ENCODE assay signal across 1 cellular context in genomic region chr11:27420722-27421572, GRCh38.
TF ChIP-seq lines count a peak whose summit lies in the region.

No MANE protein-coding gene starts in this region.

TF ChIP-seq in K562, 482 proteins besides CTCF, POLR2A, EP300 and RAD21 (continued from another document and continues in another):
- peak; percentile 90 for TF ChIP-seq MTA1 (IDR thresholded peaks at IDR 0.05; ENCODE audit: borderline replicate concordance)
- no peak for TF ChIP-seq NR0B1 (IDR thresholded peaks at IDR 0.05; ENCODE audit: partially characterized antibody)
- TF ChIP-seq CLOCK (CRISPR knock-in tag; IDR thresholded peaks at IDR 0.05; ENCODE audit: borderline replicate concordance): no peak
- no peak for TF ChIP-seq CHD7 (IDR thresholded peaks at IDR 0.05; ENCODE audit: low read depth, low read length)
- TF ChIP-seq FOXP1 (CRISPR knock-in tag; IDR thresholded peaks at IDR 0.05): no peak
- TF ChIP-seq DIDO1 (tag; IDR thresholded peaks at IDR 0.05; ENCODE audit: low read depth): no peak
- TF ChIP-seq ZFP30 (CRISPR knock-in tag; IDR thresholded peaks at IDR 0.05; ENCODE audit: borderline replicate concordance): no peak
- TF ChIP-seq ZNF512 (tag; IDR thresholded peaks at IDR 0.05): no peak
- no peak for TF ChIP-seq MAX (CRISPR knock-in tag; IDR thresholded peaks at IDR 0.05)
- TF ChIP-seq ZNF134 (CRISPR knock-in tag; conservative IDR thresholded peaks at IDR 0.05): no peak
- TF ChIP-seq ZNF3 (CRISPR knock-in tag; IDR thresholded peaks at IDR 0.05): no peak
- TF ChIP-seq KAT8 (IDR thresholded peaks at IDR 0.05; ENCODE audit: low read depth): no peak
- no peak for TF ChIP-seq ZNF140 (CRISPR knock-in tag; IDR thresholded peaks at IDR 0.05)
- TF ChIP-seq DMBX1 (CRISPR knock-in tag; IDR thresholded peaks at IDR 0.05; ENCODE audit: borderline replicate concordance): peak; percentile 86
- TF ChIP-seq MEIS2 (IDR thresholded peaks at IDR 0.05; ENCODE audit: partially characterized antibody): peak; percentile 94
- no peak for TF ChIP-seq YBX1 (IDR thresholded peaks at IDR 0.05)
- peak; percentile 56; the same call in 1 of the 2 replicates for TF ChIP-seq CEBPG (CRISPR knock-in tag; IDR thresholded peaks at IDR 0.05)
- peak; percentile 83 to 91 for TF ChIP-seq CEBPG (tag; conservative IDR thresholded peaks at IDR 0.05 in 1 of 2, IDR thresholded peaks at IDR 0.05 in 1 of 2)
- TF ChIP-seq POLR2AphosphoS5 (IDR thresholded peaks at IDR 0.05; ENCODE audit: control insufficient read depth, insufficient read depth, low read depth, low read length): peak; percentile 87
- no peak for TF ChIP-seq NCOA6 (IDR thresholded peaks at IDR 0.05)
- TF ChIP-seq CC2D1A (IDR thresholded peaks at IDR 0.05): peak; percentile 95
- TF ChIP-seq MTA2 (IDR thresholded peaks at IDR 0.05; ENCODE audit: low read depth): peak; percentile 99
- TF ChIP-seq ZNF609 (CRISPR knock-in tag; IDR thresholded peaks at IDR 0.05; ENCODE audit: borderline replicate concordance): no peak
- TF ChIP-seq YY1 (IDR thresholded peaks at IDR 0.05; ENCODE audit: borderline replicate concordance in 1 of 3, control insufficient read depth in 1 of 3, extremely low read depth in 1 of 3, insufficient read depth in 3 of 3, insufficient read length in 1 of 3, insufficient replicate concordance in 2 of 3, low read depth in 1 of 3, low read length in 2 of 3): no peak
- TF ChIP-seq ZNF239 (CRISPR knock-in tag; IDR thresholded peaks at IDR 0.05): peak; percentile 46; the same call in 1 of the 2 replicates
- TF ChIP-seq THRAP3 (IDR thresholded peaks at IDR 0.05; ENCODE audit: borderline replicate concordance): no peak
- no peak for TF ChIP-seq HBP1 (CRISPR knock-in tag; IDR thresholded peaks at IDR 0.05)
- peak; percentile 99 for TF ChIP-seq CBFA2T3 (IDR thresholded peaks at IDR 0.05)
- no peak for TF ChIP-seq ZNF280A (IDR thresholded peaks at IDR 0.05; ENCODE audit: low read depth, partially characterized antibody)
- no peak for TF ChIP-seq CAMTA2 (CRISPR knock-in tag; conservative IDR thresholded peaks at IDR 0.05)
